1 cellular context compared by ENCODE assay signal in genomic region chr20:63314015-63314471, GRCh38.
TF ChIP-seq lines count a peak whose summit lies in the region.

No MANE protein-coding gene starts in this region.

TF ChIP-seq in H1, 55 proteins besides CTCF, POLR2A, EP300 and RAD21:
- TF ChIP-seq KDM4A (IDR thresholded peaks at IDR 0.05; ENCODE audit: low read depth, low read length, severe bottlenecking) (no peak), TCF12 (IDR thresholded peaks at IDR 0.05; ENCODE audit: low read depth, low read length) (no peak), CHD7 (IDR thresholded peaks at IDR 0.05; ENCODE audit: insufficient replicate concordance, low read length) (no peak), MAFK (IDR thresholded peaks at IDR 0.05; ENCODE audit: low read depth, low read length) (no peak), SP4 (IDR thresholded peaks at IDR 0.05; ENCODE audit: low read length) (no peak), ATF2 (IDR thresholded peaks at IDR 0.05; ENCODE audit: low read length) (no peak), CHD1 (IDR thresholded peaks at IDR 0.05; ENCODE audit: low read depth, low read length) (no peak), ZNF274 (IDR thresholded peaks at IDR 0.05; ENCODE audit: borderline replicate concordance, extremely low read depth, low read length) (no peak), RFX5 (IDR thresholded peaks at IDR 0.05; ENCODE audit: borderline replicate concordance, low read depth, low read length) (no peak), RXRA (IDR thresholded peaks at IDR 0.05; ENCODE audit: insufficient read depth, low read depth, low read length) (no peak), JUN (IDR thresholded peaks at IDR 0.05; ENCODE audit: low read depth, low read length) (no peak), TAF7 (optimal IDR thresholded peaks at IDR 0.05; ENCODE audit: borderline replicate concordance, low read depth, low read length) (no peak), BCL11A (IDR thresholded peaks at IDR 0.05; ENCODE audit: low read depth in 2 of 2, low read length in 2 of 2) (no peak), KDM1A (IDR thresholded peaks at IDR 0.05; ENCODE audit: borderline replicate concordance, low read length) (no peak), EGR1 (IDR thresholded peaks at IDR 0.05; ENCODE audit: borderline replicate concordance, low read depth, low read length) (no peak)
